In genomic region chr5:44935871-44936270, GRCh38 we compare ENCODE assay signal across 17 cellular contexts.
DNase-seq lines count a peak whose midpoint lies in the region; ATAC-seq, FAIRE-seq and TF ChIP-seq lines count a peak whose summit lies in the region.
"Had no signal": no experiment of that assay in that cellular context is flagged by ENCODE, and none has a peak within 500 bp of the region (broad histone marks: within the 10 kb centered on the region; RNA-seq: fewer than 3 reads in every experiment).

No MANE protein-coding gene starts in this region.

- ATAC-seq in left cardiac atrium, result no peak
- ATAC-seq: HepG2 had no signal

- H2BK15ac ChIP-seq in mesendoderm (replicated peaks; ENCODE audit: low read depth), result no peak overlapping the region

- no peak overlapping the region for H2BK5ac ChIP-seq in mesendoderm (ENCODE audit: low read length)

- FAIRE-seq in bronchial epithelial cell (lab: Jason Lieb, UNC), result peak; percentile 75
- FAIRE-seq: GM12878, HepG2 had no signal

- no peaks in the 10 kb centered on the region for H3K36me3 ChIP-seq in bronchial epithelial cell (ENCODE audit: control insufficient read depth, insufficient read depth, low read length)
- no peaks in the 10 kb centered on the region for H3K36me3 ChIP-seq in thyroid gland
- H3K36me3 ChIP-seq in mesendoderm (ENCODE audit: control insufficient read depth, insufficient read depth, low read length), result no peaks in the 10 kb centered on the region
- H3K36me3 ChIP-seq: BE2C had no signal

- intact Hi-C loops in thyroid gland (cut with DNase I) (no loop called here), left cardiac atrium (cut with DNase I) (no loop called here)

- H3K4me3 ChIP-seq in bronchial epithelial cell (ENCODE audit: low read depth, low read length), result no peak overlapping the region
- H3K4me3 ChIP-seq in thyroid gland (replicated peaks in 1 of 3), result no peak overlapping the region
- H3K4me3 ChIP-seq in mesendoderm (ENCODE audit: low read length), result no peak overlapping the region
- H3K4me3 ChIP-seq: GM12878 had no signal

- no peak overlapping the region for H2AK5ac ChIP-seq in mesendoderm (ENCODE audit: low read length)

- H3K27me3 ChIP-seq in bronchial epithelial cell (ENCODE audit: control insufficient read depth, insufficient read depth, low read length), result no peaks in the 10 kb centered on the region
- H3K27me3 ChIP-seq in thyroid gland, result no peaks in the 10 kb centered on the region
- H3K27me3 ChIP-seq in mesendoderm (ENCODE audit: insufficient read depth, low read length, poor library complexity), result no peaks in the 10 kb centered on the region
- H3K27me3 ChIP-seq: BE2C had no signal

- H3K27ac ChIP-seq in thyroid gland, result no peak overlapping the region
- no peak overlapping the region for H3K27ac ChIP-seq in mesendoderm (ENCODE audit: low read depth, low read length)

- no peak overlapping the region for H4K8ac ChIP-seq in mesendoderm (ENCODE audit: low read depth, low read length)

- H3K79me2 ChIP-seq in mesendoderm (ENCODE audit: control insufficient read depth, insufficient read depth, low read length), result no peaks in the 10 kb centered on the region

- H3K4ac ChIP-seq in mesendoderm (ENCODE audit: low read depth, low read length), result no peak overlapping the region

- no peak for TF ChIP-seq POLR2A in thyroid gland (IDR thresholded peaks at IDR 0.05)

- H2BK120ac ChIP-seq in mesendoderm (ENCODE audit: low read depth, low read length), result no peak overlapping the region

- H3K23ac ChIP-seq in mesendoderm (ENCODE audit: low read length), result no peak overlapping the region

- no peak overlapping the region for H3K56ac ChIP-seq in mesendoderm (ENCODE audit: low read length)

- no peak for TF ChIP-seq CTCF in bronchial epithelial cell (IDR thresholded peaks at IDR 0.05; ENCODE audit: insufficient read depth, low read length, severe bottlenecking)
- no peak for TF ChIP-seq CTCF in thyroid gland (IDR thresholded peaks at IDR 0.05)

- H3K4me1 ChIP-seq in thyroid gland (peaks cover 0 to 8% of the 10 kb centered on the region in 2 donors), mesendoderm (ENCODE audit: control insufficient read depth, low read depth, low read length) (no peaks in the 10 kb centered on the region)
- H3K4me1 ChIP-seq: BE2C had no signal

- H4K5ac ChIP-seq in mesendoderm (ENCODE audit: low read length), result no peak overlapping the region

- no peaks in the 10 kb centered on the region for H3K9me3 ChIP-seq in thyroid gland
- H3K9me3 ChIP-seq: BE2C had no signal

- H3K9ac ChIP-seq in mesendoderm (ENCODE audit: low read length), result no peak overlapping the region

- H3K4me2 ChIP-seq in mesendoderm (ENCODE audit: low read length), result no peak overlapping the region

- 23 to 38% methylated on average over 2 of the region's 2 CpGs for WGBS in thyroid gland, 2 donors
- WGBS in mesendoderm (ENCODE audit: extremely low coverage, insufficient coverage, low lambda C conversion rate), result no CpG with 5 or more reads among the region's 2 CpGs

- DNase-seq in NCI-H446 (lab: John Stamatoyannopoulos, UW) (peak; percentile 95 to 98), bronchial epithelial cell (ENCODE audit: low read depth) (no peak), medulla oblongata (ENCODE audit: extremely low spot score) (peak; percentile 32), thyroid gland (peak; percentile 33 to 34), mesendoderm (no peak), left cardiac atrium (no peak)
- no peak for DNase-seq in stimulated activated CD4-positive, alpha-beta T cell treated with anti-CD3 and anti-CD28 coated beads, Interleukin-15, amount 100 ng/mL, for 24 hours
- DNase-seq: CD4-positive, CD25-positive, alpha-beta regulatory T cell; CD8-positive, alpha-beta memory T cell; COR-L47; DMS 273 treated with DMSO at 0.1 percent for 48 hours; DND-41; EL; HCEC 1CT had no signal

- H3K79me1 ChIP-seq in mesendoderm (ENCODE audit: low read length), result no peaks in the 10 kb centered on the region

- no peak overlapping the region for H3K18ac ChIP-seq in mesendoderm (ENCODE audit: low read length)

Comparison
In these comparisons a context has a peak if more than half of its experiments do, and no peak if none do; other contexts are left out.
1. DNase-seq: peak in NCI-H446 (2 of 2), medulla oblongata (single experiment) and thyroid gland (2 of 2); none in bronchial epithelial cell (single experiment), stimulated activated CD4-positive, alpha-beta T cell treated with anti-CD3 and anti-CD28 coated beads, Interleukin-15, amount 100 ng/mL, for 24 hours (single experiment), mesendoderm (single experiment) and left cardiac atrium (single experiment).